In genomic region chr19:40716655-40717324, GRCh38 we compare ENCODE assay signal across 1 cellular context.
TF ChIP-seq lines count a peak whose summit lies in the region.

COQ8B (minus strand) TSS chr19:40716886; CDS start chr19:40714632, 2,254 bp downstream.
ITPKC (plus strand) TSS chr19:40717112; CDS start chr19:40717136, 24 bp downstream.

TF ChIP-seq in K562, 482 proteins besides CTCF, POLR2A, EP300 and RAD21 (continued from another document):
- TF ChIP-seq NR0B1 (IDR thresholded peaks at IDR 0.05; ENCODE audit: partially characterized antibody) (no peak), ZNF311 (CRISPR knock-in tag; IDR thresholded peaks at IDR 0.05) (no peak), ATF2 (CRISPR knock-in tag; IDR thresholded peaks at IDR 0.05) (no peak), HNRNPUL1 (IDR thresholded peaks at IDR 0.05; ENCODE audit: low read length) (no peak), CGGBP1 (CRISPR knock-in tag; IDR thresholded peaks at IDR 0.05) (no peak), CHAMP1 (IDR thresholded peaks at IDR 0.05) (no peak), TAF9B (IDR thresholded peaks at IDR 0.05; ENCODE audit: partially characterized antibody) (no peak), AFF4 (CRISPR knock-in tag; IDR thresholded peaks at IDR 0.05) (no peak), ARID1B (IDR thresholded peaks at IDR 0.05) (no peak), PYGO2 (tag; IDR thresholded peaks at IDR 0.05) (no peak), TCFL5 (CRISPR knock-in tag; conservative IDR thresholded peaks at IDR 0.05) (no peak), BRD4 (IDR thresholded peaks at IDR 0.05) (no peak), ZNF174 (CRISPR knock-in tag; IDR thresholded peaks at IDR 0.05) (no peak), ZBTB17 (CRISPR knock-in tag; IDR thresholded peaks at IDR 0.05) (no peak), SMARCA4 (IDR thresholded peaks at IDR 0.05) (no peak), ARID2 (IDR thresholded peaks at IDR 0.05) (no peak), YY1 (IDR thresholded peaks at IDR 0.05; ENCODE audit: borderline replicate concordance in 1 of 3, control insufficient read depth in 1 of 3, extremely low read depth in 1 of 3, insufficient read depth in 3 of 3, insufficient read length in 1 of 3, insufficient replicate concordance in 2 of 3, low read depth in 1 of 3, low read length in 2 of 3) (no peak), THRB (CRISPR knock-in tag; conservative IDR thresholded peaks at IDR 0.05) (no peak), YBX1 (IDR thresholded peaks at IDR 0.05) (no peak), CBX1 (IDR thresholded peaks at IDR 0.05; ENCODE audit: low read depth) (no peak), FUS (optimal IDR thresholded peaks at IDR 0.05; ENCODE audit: low read depth, low read length) (no peak), NFIX (CRISPR knock-in tag; IDR thresholded peaks at IDR 0.05; ENCODE audit: low read depth) (no peak), ZNF175 (CRISPR knock-in tag; IDR thresholded peaks at IDR 0.05; ENCODE audit: low read depth) (no peak), ZSCAN29 (IDR thresholded peaks at IDR 0.05) (no peak), GATA2 (CRISPR knock-in tag; IDR thresholded peaks at IDR 0.05) (no peak), NEUROD1 (IDR thresholded peaks at IDR 0.05; ENCODE audit: borderline replicate concordance, low read depth, low read length, partially characterized antibody) (no peak), ZBTB1 (CRISPR knock-in tag; IDR thresholded peaks at IDR 0.05; ENCODE audit: borderline replicate concordance, low read depth) (no peak), HDAC1 (IDR thresholded peaks at IDR 0.05) (peak; percentile 40 to 76; a peak in 2 of 4 replicates), U2AF2 (optimal IDR thresholded peaks at IDR 0.05; ENCODE audit: low read depth, low read length) (no peak), CHCHD3 (CRISPR knock-in tag; IDR thresholded peaks at IDR 0.05) (no peak), ARID3B (CRISPR knock-in tag; IDR thresholded peaks at IDR 0.05; ENCODE audit: borderline replicate concordance) (no peak), ZNF146 (CRISPR knock-in tag; IDR thresholded peaks at IDR 0.05; ENCODE audit: unreplicated experiment) (no peak), ZC3H11A (IDR thresholded peaks at IDR 0.05; ENCODE audit: low read depth, low read length) (no peak), SMC3 (conservative IDR thresholded peaks at IDR 0.05; ENCODE audit: insufficient read depth, low read depth, low read length) (no peak), HES1 (IDR thresholded peaks at IDR 0.05; ENCODE audit: low read depth) (no peak), MBD1 (CRISPR knock-in tag; IDR thresholded peaks at IDR 0.05) (no peak), ETS2 (tag; IDR thresholded peaks at IDR 0.05; ENCODE audit: borderline replicate concordance, poor library complexity, severe bottlenecking) (no peak), STAT5B (CRISPR knock-in tag; IDR thresholded peaks at IDR 0.05) (no peak), CHD2 (IDR thresholded peaks at IDR 0.05; ENCODE audit: low read depth, low read length) (peak; percentile 63), LARP7 (IDR thresholded peaks at IDR 0.05) (no peak), SMARCA5 (IDR thresholded peaks at IDR 0.05) (no peak), U2AF1 (optimal IDR thresholded peaks at IDR 0.05; ENCODE audit: low read depth, low read length) (no peak), MCM3 (IDR thresholded peaks at IDR 0.05) (no peak), ESRRB (CRISPR knock-in tag; IDR thresholded peaks at IDR 0.05; ENCODE audit: borderline replicate concordance) (no peak), ZNF143 (CRISPR knock-in tag; IDR thresholded peaks at IDR 0.05) (no peak), E2F6 (IDR thresholded peaks at IDR 0.05; ENCODE audit: borderline replicate concordance in 1 of 2, extremely low read depth in 1 of 2, insufficient read depth in 1 of 2, insufficient read length in 1 of 2, low read depth in 1 of 2, low read length in 1 of 2, poor library complexity in 1 of 2, severe bottlenecking in 1 of 2) (peak in 1 of 2 experiments; percentile 43), BRCA1 (IDR thresholded peaks at IDR 0.05) (no peak), BRCA1 (CRISPR knock-in tag; IDR thresholded peaks at IDR 0.05) (no peak), PTBP1 (IDR thresholded peaks at IDR 0.05; ENCODE audit: low read depth, low read length) (no peak), NBN (IDR thresholded peaks at IDR 0.05; ENCODE audit: low read depth) (peak; percentile 77; the same call in 1 of the 2 replicates), HINFP (tag; conservative IDR thresholded peaks at IDR 0.05; ENCODE audit: low read depth) (no peak), HNRNPLL (IDR thresholded peaks at IDR 0.05; ENCODE audit: low read depth, low read length, poor library complexity, severe bottlenecking) (no peak), RAD51 (IDR thresholded peaks at IDR 0.05; ENCODE audit: borderline replicate concordance, low read depth) (no peak), MYC (IDR thresholded peaks at IDR 0.05; ENCODE audit: low read depth, low read length) (peak; percentile 71), MYC (CRISPR knock-in tag; IDR thresholded peaks at IDR 0.05; ENCODE audit: borderline replicate concordance, low read depth) (no peak), KLF1 (tag; IDR thresholded peaks at IDR 0.05) (0 out of 2 replicates have a peak, but pooled peaks have one; percentile 51)
